Comparison of ENCODE assay signal across 24 cellular contexts in genomic region chr3:18416332-18416731, GRCh38. TPM values are rescaled to one million over a fixed set of nuclear protein-coding genes. Genes with fewer than 3 reads are reported as not detected.
DNase-seq lines count a peak whose midpoint lies in the region; ATAC-seq and TF ChIP-seq lines count a peak whose summit lies in the region.
"Had no signal": no experiment of that assay in that cellular context is flagged by ENCODE, and none has a peak within 500 bp of the region (broad histone marks: within the 10 kb centered on the region; RNA-seq: fewer than 3 reads in every experiment).

No MANE protein-coding gene starts in this region.

- no peak for DNase-seq in activated CD4-positive, alpha-beta T cell treated with anti-CD3 and anti-CD28 coated beads for 36 hours
- no peak for DNase-seq in activated CD4-positive, alpha-beta T cell treated with anti-CD3 and anti-CD28 coated beads for 1 hour
- DNase-seq in CD4-positive, alpha-beta memory T cell = no peak
- no peak for DNase-seq in activated CD8-positive, alpha-beta T cell treated with anti-CD3 and anti-CD28 coated beads for 36 hours
- no peak for DNase-seq in mucosa of descending colon
- DNase-seq in kidney glomerular epithelial cell (lab: John Stamatoyannopoulos, UW) = no peak
- DNase-seq in hippocampal formation (lab: John Stamatoyannopoulos, UW) = no peak
- no peak for DNase-seq in aorta
- DNase-seq: activated effector memory CD4-positive, alpha-beta T cell treated with anti-CD3 and anti-CD28 coated beads, Interleukin-2, amount 50 U/mL, for 16 hours; AML-193; anterior cingulate cortex; COR-L47; gastrocnemius medialis; GDM1; MG63; midbrain; NCI-H1417; NCI-H2081; NCI-H226; NCI-H82; RPMI8226; sigmoid colon; T-helper 9 cell; trophoblast cell had no signal

- H3K36me3 Mint-ChIP-seq in activated CD4-positive, alpha-beta T cell treated with anti-CD3 and anti-CD28 coated beads for 36 hours (ENCODE audit: low read depth) = peaks cover 87% of the 10 kb centered on the region
- peaks cover 66 to 77% of the 10 kb centered on the region in 2 donors for H3K36me3 Mint-ChIP-seq in CD4-positive, alpha-beta memory T cell
- H3K36me3 Mint-ChIP-seq in activated CD8-positive, alpha-beta T cell treated with anti-CD3 and anti-CD28 coated beads for 36 hours (ENCODE audit: low read depth) = peaks cover 88% of the 10 kb centered on the region

- ATAC-seq in activated CD4-positive, alpha-beta T cell treated with anti-CD3 and anti-CD28 coated beads for 36 hours = no peak
- ATAC-seq in activated CD8-positive, alpha-beta T cell treated with anti-CD3 and anti-CD28 coated beads for 36 hours = no peak
- peak; percentile 64 for ATAC-seq in mucosa of descending colon
- ATAC-seq in aorta (ENCODE audit: low FRiP score) = no peak
- ATAC-seq: gastrocnemius medialis had no signal

- H3K4me3 Mint-ChIP-seq in activated CD4-positive, alpha-beta T cell treated with anti-CD3 and anti-CD28 coated beads for 36 hours = peak overlapping the region; percentile 60
- H3K4me3 Mint-ChIP-seq in CD4-positive, alpha-beta memory T cell = peak overlapping the region in 3 of 8 donors; percentile 18 to 31 (median 18)
- peak overlapping the region; percentile 64 for H3K4me3 Mint-ChIP-seq in activated CD8-positive, alpha-beta T cell treated with anti-CD3 and anti-CD28 coated beads for 36 hours

- H3K4me1 Mint-ChIP-seq in activated CD4-positive, alpha-beta T cell treated with anti-CD3 and anti-CD28 coated beads for 36 hours = peaks cover 92% of the 10 kb centered on the region
- H3K4me1 Mint-ChIP-seq in CD4-positive, alpha-beta memory T cell = peaks cover 48 to 85% (median 75%) of the 10 kb centered on the region in 4 donors
- H3K4me1 Mint-ChIP-seq in activated CD8-positive, alpha-beta T cell treated with anti-CD3 and anti-CD28 coated beads for 36 hours (ENCODE audit: low read depth) = peaks cover 89% of the 10 kb centered on the region

- peaks cover 21% of the 10 kb centered on the region for H3K36me3 ChIP-seq in CD4-positive, alpha-beta memory T cell (ENCODE audit: insufficient read depth, low read length)
- no peaks in the 10 kb centered on the region for H3K36me3 ChIP-seq in mucosa of descending colon (ENCODE audit: low read depth)
- H3K36me3 ChIP-seq in aorta (ENCODE audit: control insufficient read depth in 1 of 2, insufficient read depth in 2 of 2, low read length in 1 of 2) = no peaks in the 10 kb centered on the region
- H3K36me3 ChIP-seq: MG63 had no signal

- no peak for TF ChIP-seq CTCF in activated CD8-positive, alpha-beta T cell treated with anti-CD3 and anti-CD28 coated beads for 36 hours (IDR thresholded peaks at IDR 0.05)
- TF ChIP-seq CTCF in mucosa of descending colon (IDR thresholded peaks at IDR 0.05) = no peak

- no peaks in the 10 kb centered on the region for H3K9me3 ChIP-seq in CD4-positive, alpha-beta memory T cell (ENCODE audit: control insufficient read depth in 1 of 2, low read length in 2 of 2)
- H3K9me3 ChIP-seq in mucosa of descending colon = no peaks in the 10 kb centered on the region
- H3K9me3 ChIP-seq in aorta (ENCODE audit: control insufficient read depth, low read length) = no peaks in the 10 kb centered on the region
- H3K9me3 ChIP-seq: gastrocnemius medialis, MG63, sigmoid colon had no signal

- POLR2A ChIA-PET in activated CD4-positive, alpha-beta T cell treated with anti-CD3 and anti-CD28 coated beads for 36 hours (lab: Charles Lee) = no interaction called here
- POLR2A ChIA-PET in CD4-positive, alpha-beta memory T cell (lab: Charles Lee; ENCODE audit: partially characterized antibody) = interaction anchor here (1.4 to 1.8 kb wide), 2 partner anchors 8 to 15 kb away, joined by 3 to 6 read pairs; partner anchors contain the start of gene SATB1
- POLR2A ChIA-PET in activated CD8-positive, alpha-beta T cell treated with anti-CD3 and anti-CD28 coated beads for 36 hours (lab: Charles Lee) = interaction anchor here (0.8 to 13.2 kb wide), 8 partner anchors 9 to 325 kb away, joined by 3 to 330 read pairs (median 4); partner anchors contain the start of gene SATB1

- no peaks in the 10 kb centered on the region for H3K9me3 Mint-ChIP-seq in activated CD4-positive, alpha-beta T cell treated with anti-CD3 and anti-CD28 coated beads for 36 hours (ENCODE audit: low read depth)
- H3K9me3 Mint-ChIP-seq in CD4-positive, alpha-beta memory T cell = no peaks in the 10 kb centered on the region
- H3K9me3 Mint-ChIP-seq in activated CD8-positive, alpha-beta T cell treated with anti-CD3 and anti-CD28 coated beads for 36 hours = no peaks in the 10 kb centered on the region

- peaks cover 75% of the 10 kb centered on the region for H3K4me1 ChIP-seq in CD4-positive, alpha-beta memory T cell (ENCODE audit: insufficient read depth, low read length)
- peaks cover 24% of the 10 kb centered on the region for H3K4me1 ChIP-seq in mucosa of descending colon (ENCODE audit: low read depth)
- peaks cover 0 to 3% of the 10 kb centered on the region in 2 donors for H3K4me1 ChIP-seq in aorta (ENCODE audit: control insufficient read depth in 1 of 2, insufficient read depth in 2 of 2, low read length in 2 of 2)

- peak overlapping the region; percentile 59 for H3K27ac Mint-ChIP-seq in activated CD4-positive, alpha-beta T cell treated with anti-CD3 and anti-CD28 coated beads for 36 hours
- H3K27ac Mint-ChIP-seq in CD4-positive, alpha-beta memory T cell = peak overlapping the region in 5 of 7 donors; percentile 30 to 64 (median 38)
- peak overlapping the region; percentile 71 for H3K27ac Mint-ChIP-seq in activated CD8-positive, alpha-beta T cell treated with anti-CD3 and anti-CD28 coated beads for 36 hours

- intact Hi-C loops in activated CD4-positive, alpha-beta T cell treated with anti-CD3 and anti-CD28 coated beads for 36 hours (cut with DNase I, micrococcal nuclease) = no loop called here
- intact Hi-C loops in CD4-positive, alpha-beta memory T cell (cut with micrococcal nuclease) = no loop called here
- intact Hi-C loops in activated CD8-positive, alpha-beta T cell treated with anti-CD3 and anti-CD28 coated beads for 36 hours (cut with micrococcal nuclease) = no loop called here
- intact Hi-C loops in mucosa of descending colon (cut with DNase I, micrococcal nuclease) = no loop called here
- intact Hi-C loops in aorta (cut with DNase I) = no loop called here

- H3K27ac ChIP-seq in CD4-positive, alpha-beta memory T cell (ENCODE audit: low read depth, low read length) = no peak overlapping the region
- no peak overlapping the region for H3K27ac ChIP-seq in aorta (ENCODE audit: low read depth in 1 of 2, low read length in 2 of 2)
- H3K27ac ChIP-seq: gastrocnemius medialis, sigmoid colon had no signal

- CTCF ChIA-PET in activated CD4-positive, alpha-beta T cell treated with anti-CD3 and anti-CD28 coated beads for 36 hours (lab: Charles Lee) = interaction anchor here (0.7 to 1.9 kb wide), 3 partner anchors 15 to 242 kb away, joined by 3 to 4 read pairs (median 3); no protein-coding TSS in a partner anchor
- CTCF ChIA-PET in CD4-positive, alpha-beta memory T cell (lab: Charles Lee; ENCODE audit: partially characterized antibody) = interaction anchor here (0.6 to 2.8 kb wide), 2 partner anchors 10 to 26 kb away, joined by 3 to 11 read pairs; no protein-coding TSS in a partner anchor
- CTCF ChIA-PET in activated CD8-positive, alpha-beta T cell treated with anti-CD3 and anti-CD28 coated beads for 36 hours (lab: Charles Lee) = interaction anchor here (1.0 to 1.3 kb wide), 4 partner anchors 11 to 286 kb away, joined by 3 to 5 read pairs (median 4); no protein-coding TSS in a partner anchor

- no peak overlapping the region for H3K4me3 ChIP-seq in CD4-positive, alpha-beta memory T cell (ENCODE audit: low read length in 2 of 2)
- H3K4me3 ChIP-seq in mucosa of descending colon = no peak overlapping the region
- H3K4me3 ChIP-seq in aorta (ENCODE audit: low read length in 2 of 2) = no peak overlapping the region
- H3K4me3 ChIP-seq: gastrocnemius medialis, MG63, sigmoid colon had no signal

- no peaks in the 10 kb centered on the region for H3K27me3 ChIP-seq in CD4-positive, alpha-beta memory T cell (ENCODE audit: insufficient read depth, low read length)
- no peaks in the 10 kb centered on the region for H3K27me3 ChIP-seq in aorta (ENCODE audit: control insufficient read depth in 1 of 2, insufficient read depth in 2 of 2, low read length in 1 of 2)
- H3K27me3 ChIP-seq: gastrocnemius medialis, MG63, sigmoid colon had no signal

- WGBS in aorta, 2 donors = 80 to 87% methylated on average over 3 of the region's 3 CpGs

- no peaks in the 10 kb centered on the region for H3K27me3 Mint-ChIP-seq in activated CD4-positive, alpha-beta T cell treated with anti-CD3 and anti-CD28 coated beads for 36 hours
- no peaks in the 10 kb centered on the region for H3K27me3 Mint-ChIP-seq in CD4-positive, alpha-beta memory T cell
- H3K27me3 Mint-ChIP-seq in activated CD8-positive, alpha-beta T cell treated with anti-CD3 and anti-CD28 coated beads for 36 hours = no peaks in the 10 kb centered on the region

RNA-seq across cellular contexts. Expression of gene SATB1, which starts 8.8 kb away (rescaled TPM):
- 100 to 1,000 TPM; 471 to 590 TPM for total RNA-seq in activated CD4-positive, alpha-beta T cell treated with anti-CD3 and anti-CD28 coated beads for 36 hours
- total RNA-seq in CD4-positive, alpha-beta memory T cell = 100 to 1,000 TPM; 211 TPM
- 100 to 1,000 TPM; 101 to 109 TPM for polyA plus RNA-seq in CD4-positive, alpha-beta memory T cell
- 100 to 1,000 TPM; 208 to 213 TPM for total RNA-seq in activated CD8-positive, alpha-beta T cell treated with anti-CD3 and anti-CD28 coated beads for 36 hours
- 10 to 100 TPM; 31.2 to 87.9 (median 49.7) TPM for total RNA-seq in mucosa of descending colon
- 10 to 100 TPM; 37.2 to 41.1 TPM for total RNA-seq in aorta
- polyA plus RNA-seq in aorta = 10 to 100 TPM; 10.8 to 17.0 TPM
